In the genomic region with DNA sequence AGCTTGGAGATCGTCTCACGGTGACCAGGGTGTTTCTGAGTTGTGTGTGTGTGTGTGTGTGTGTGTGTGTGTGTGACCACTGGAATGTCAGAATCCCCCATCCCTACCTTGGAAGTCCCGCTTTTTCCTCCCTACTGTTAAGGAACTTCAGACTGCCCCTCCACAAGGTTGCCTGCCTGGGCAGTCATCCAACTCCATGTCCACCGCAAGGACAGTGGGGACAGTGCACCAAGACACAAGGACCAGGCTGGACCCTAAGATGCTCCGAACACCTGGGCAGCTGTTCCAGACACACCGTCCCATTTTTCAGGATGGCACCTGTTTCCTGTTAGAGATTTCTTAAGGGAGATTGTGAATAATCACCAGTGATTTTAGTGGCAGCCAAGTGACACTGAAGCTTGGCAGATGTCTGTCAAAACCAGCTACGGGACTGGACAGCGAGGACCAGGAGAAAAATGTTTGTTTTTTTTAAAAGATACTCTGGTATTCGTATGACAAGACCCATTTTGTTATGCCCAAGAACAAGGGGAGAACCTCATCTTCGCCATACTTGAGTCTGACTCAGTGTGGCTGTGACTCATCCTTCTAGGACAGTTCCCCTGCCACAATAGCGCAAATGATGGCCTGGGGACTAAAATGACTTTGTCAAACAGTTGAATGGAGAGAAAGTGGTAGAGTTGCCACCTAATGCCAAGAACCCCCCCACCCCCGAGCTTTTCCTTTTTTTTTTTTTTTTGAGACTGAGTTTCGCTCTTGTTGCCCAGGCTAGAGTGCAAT, we compare ENCODE assay signal across 1 cellular context.
TF ChIP-seq lines count a peak whose summit lies in the region.

No MANE protein-coding gene starts in this region.

TF ChIP-seq in HEK293T, 16 proteins besides CTCF, POLR2A, EP300 and RAD21:
- TF ChIP-seq SUZ12 (IDR thresholded peaks at IDR 0.05), result no peak
- TF ChIP-seq HDGF (IDR thresholded peaks at IDR 0.05; ENCODE audit: borderline replicate concordance), result no peak
- TF ChIP-seq ZNF384 (IDR thresholded peaks at IDR 0.05), result no peak
- no peak for TF ChIP-seq NFRKB (IDR thresholded peaks at IDR 0.05)
- TF ChIP-seq LEF1 (IDR thresholded peaks at IDR 0.05; ENCODE audit: borderline replicate concordance), result no peak
- TF ChIP-seq FOXM1 (IDR thresholded peaks at IDR 0.05; ENCODE audit: borderline replicate concordance), result no peak
- TF ChIP-seq BHLHE40 (IDR thresholded peaks at IDR 0.05; ENCODE audit: borderline replicate concordance), result no peak
- TF ChIP-seq, protein P1, sequence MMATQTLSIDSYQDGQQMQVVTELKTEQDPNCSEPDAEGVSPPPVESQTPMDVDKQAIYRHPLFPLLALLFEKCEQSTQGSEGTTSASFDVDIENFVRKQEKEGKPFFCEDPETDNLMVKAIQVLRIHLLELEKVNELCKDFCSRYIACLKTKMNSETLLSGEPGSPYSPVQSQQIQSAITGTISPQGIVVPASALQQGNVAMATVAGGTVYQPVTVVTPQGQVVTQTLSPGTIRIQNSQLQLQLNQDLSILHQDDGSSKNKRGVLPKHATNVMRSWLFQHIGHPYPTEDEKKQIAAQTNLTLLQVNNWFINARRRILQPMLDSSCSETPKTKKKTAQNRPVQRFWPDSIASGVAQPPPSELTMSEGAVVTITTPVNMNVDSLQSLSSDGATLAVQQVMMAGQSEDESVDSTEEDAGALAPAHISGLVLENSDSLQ (IDR thresholded peaks at IDR 0.05), result no peak
- no peak for TF ChIP-seq ELF4 (IDR thresholded peaks at IDR 0.05)
- TF ChIP-seq TARDBP (IDR thresholded peaks at IDR 0.05), result no peak
- no peak for TF ChIP-seq CTBP1 (IDR thresholded peaks at IDR 0.05; ENCODE audit: borderline replicate concordance)
- TF ChIP-seq FOXA1 (IDR thresholded peaks at IDR 0.05), result no peak
- no peak for TF ChIP-seq L3MBTL2 (conservative IDR thresholded peaks at IDR 0.05)
- TF ChIP-seq FOXK2 (IDR thresholded peaks at IDR 0.05), result no peak
